10 cellular contexts compared by ENCODE assay signal in genomic region chr9:36818242-36818938, GRCh38.
DNase-seq lines count a peak whose midpoint lies in the region; ATAC-seq and TF ChIP-seq lines count a peak whose summit lies in the region.
"Had no signal": no experiment of that assay in that cellular context is flagged by ENCODE, and none has a peak within 500 bp of the region (broad histone marks: within the 10 kb centered on the region; RNA-seq: fewer than 3 reads in every experiment).

No MANE protein-coding gene starts in this region.

- intact Hi-C loops in cardiac septum (cut with DNase I): no loop called here
- intact Hi-C loops in activated CD4-positive, alpha-beta T cell treated with anti-CD3 and anti-CD28 coated beads, Interleukin-2, amount 10 ng/mL, durations not matched to agents 24 days and 14 days (cut with micrococcal nuclease): no loop called here

- H3K4me2 ChIP-seq in osteoblast (ENCODE audit: insufficient read depth, low read length): peak overlapping the region; percentile 64

- peak overlapping the region; percentile 22 for H2AFZ ChIP-seq in osteoblast (ENCODE audit: low read length)

- no peaks in the 10 kb centered on the region for H3K9me3 ChIP-seq in osteoblast (ENCODE audit: low read depth, low read length)

- H4K20me1 ChIP-seq in osteoblast (ENCODE audit: insufficient read depth, low read length): no peaks in the 10 kb centered on the region

- H3K36me3 ChIP-seq in osteoblast (ENCODE audit: insufficient read depth, low read length): no peaks in the 10 kb centered on the region

- no peak for ATAC-seq in GM18909 (IDR thresholded peaks at IDR 0.05; ENCODE audit: poor library complexity, unreplicated experiment)

- DNase-seq in AG10803 (ENCODE audit: low read depth): no peak
- DNase-seq in NCI-H774 (lab: John Stamatoyannopoulos, UW): peak; percentile 42
- peak; percentile 72 for DNase-seq in cardiac septum (ENCODE audit: low spot score)
- DNase-seq in osteoblast (ENCODE audit: insufficient read length, low spot score, missing footprints): peak; percentile 84
- no peak for DNase-seq in D341Med (ENCODE audit: low spot score)
- DNase-seq in stimulated activated CD4-positive, alpha-beta T cell treated with anti-CD3 and anti-CD28 coated beads, Interleukin-1b, Interleukin-23, amount 100 ng/mL, for 48 hours: no peak
- DNase-seq in activated CD4-positive, alpha-beta T cell treated with anti-CD3 and anti-CD28 coated beads, Interleukin-2, amount 10 ng/mL, durations not matched to agents 24 days and 14 days: no peak
- DNase-seq: activated CD4-positive, alpha-beta T cell treated with anti-CD3 and anti-CD28 coated beads for 1 hour; HFFc6 had no signal

- H3K27ac ChIP-seq in osteoblast (ENCODE audit: low read depth, low read length): no peak overlapping the region

- no peaks in the 10 kb centered on the region for H3K36me3 Mint-ChIP-seq in activated CD4-positive, alpha-beta T cell treated with anti-CD3 and anti-CD28 coated beads, Interleukin-2, amount 10 ng/mL, durations not matched to agents 24 days and 14 days (ENCODE audit: low read depth)

- no peak overlapping the region for H3K4me3 Mint-ChIP-seq in activated CD4-positive, alpha-beta T cell treated with anti-CD3 and anti-CD28 coated beads, Interleukin-2, amount 10 ng/mL, durations not matched to agents 24 days and 14 days
- H3K4me3 Mint-ChIP-seq: HFFc6 had no signal

- H3K27me3 ChIP-seq in osteoblast (ENCODE audit: insufficient read depth, low read length): peaks cover 56% of the 10 kb centered on the region

- H3K4me3 ChIP-seq in AG10803 (ENCODE audit: low read length) (peak overlapping the region; percentile 27; the same call in 1 of the 2 replicates), osteoblast (ENCODE audit: insufficient read depth, low read length) (peak overlapping the region; percentile 28)

- H3K27ac Mint-ChIP-seq in activated CD4-positive, alpha-beta T cell treated with anti-CD3 and anti-CD28 coated beads, Interleukin-2, amount 10 ng/mL, durations not matched to agents 24 days and 14 days: no peak overlapping the region
- H3K27ac Mint-ChIP-seq: HFFc6 had no signal

- no peaks in the 10 kb centered on the region for H3K4me1 Mint-ChIP-seq in activated CD4-positive, alpha-beta T cell treated with anti-CD3 and anti-CD28 coated beads, Interleukin-2, amount 10 ng/mL, durations not matched to agents 24 days and 14 days

- H3K9me3 Mint-ChIP-seq in activated CD4-positive, alpha-beta T cell treated with anti-CD3 and anti-CD28 coated beads, Interleukin-2, amount 10 ng/mL, durations not matched to agents 24 days and 14 days: no peaks in the 10 kb centered on the region
- H3K9me3 Mint-ChIP-seq: HFFc6 had no signal

- H3K4me1 ChIP-seq in osteoblast (ENCODE audit: insufficient read depth, low read length): no peaks in the 10 kb centered on the region

- no peaks in the 10 kb centered on the region for H3K79me2 ChIP-seq in osteoblast (ENCODE audit: insufficient read depth, low read length)

- no peak for TF ChIP-seq CTCF in AG10803 (conservative IDR thresholded peaks at IDR 0.05; ENCODE audit: low read length)
- TF ChIP-seq CTCF in osteoblast (IDR thresholded peaks at IDR 0.05; ENCODE audit: extremely low read depth, low read depth, low read length): no peak

- peaks cover 26% of the 10 kb centered on the region for H3K27me3 Mint-ChIP-seq in activated CD4-positive, alpha-beta T cell treated with anti-CD3 and anti-CD28 coated beads, Interleukin-2, amount 10 ng/mL, durations not matched to agents 24 days and 14 days

Comparison
In these comparisons a context has a peak if more than half of its experiments do, and no peak if none do; other contexts are left out.
1. DNase-seq: peak in NCI-H774 (single experiment), cardiac septum (single experiment) and osteoblast (single experiment); none in AG10803 (single experiment), D341Med (single experiment), stimulated activated CD4-positive, alpha-beta T cell treated with anti-CD3 and anti-CD28 coated beads, Interleukin-1b, Interleukin-23, amount 100 ng/mL, for 48 hours (single experiment) and activated CD4-positive, alpha-beta T cell treated with anti-CD3 and anti-CD28 coated beads, Interleukin-2, amount 10 ng/mL, durations not matched to agents 24 days and 14 days (single experiment).